In genomic region chr9:127976943-127977871, GRCh38 we compare ENCODE assay signal across 7 cellular contexts. TPM values are rescaled to one million over a fixed set of nuclear protein-coding genes. Genes with fewer than 3 reads are reported as not detected.
DNase-seq lines count a peak whose midpoint lies in the region; ATAC-seq, FAIRE-seq and TF ChIP-seq lines count a peak whose summit lies in the region.

No MANE protein-coding gene starts in this region.

- no peak overlapping the region for H3K9ac ChIP-seq in fibroblast of lung (ENCODE audit: insufficient read depth, low read length)

- peak overlapping the region; percentile 99 for H3K27ac Mint-ChIP-seq in T-helper 17 cell

- H2AFZ ChIP-seq in fibroblast of lung (ENCODE audit: low read length), result no peak overlapping the region

- H3K4me2 ChIP-seq in fibroblast of lung (ENCODE audit: extremely low read depth, insufficient read depth, low read length), result peak overlapping the region; percentile 87

- no peak for ATAC-seq in T-helper 17 cell
- no peak for ATAC-seq in HG03442 (IDR thresholded peaks at IDR 0.05; ENCODE audit: unreplicated experiment)
- ATAC-seq in HG03139 (IDR thresholded peaks at IDR 0.05; ENCODE audit: unreplicated experiment), result no peak
- no peak for ATAC-seq in GM21529 (IDR thresholded peaks at IDR 0.05; ENCODE audit: unreplicated experiment)

- peaks cover 66% of the 10 kb centered on the region for H3K79me2 ChIP-seq in fibroblast of lung (ENCODE audit: control insufficient read depth, insufficient read depth, low read length)

- peaks cover 24% of the 10 kb centered on the region for H3K4me1 ChIP-seq in fibroblast of lung (ENCODE audit: control insufficient read depth, extremely low read depth, insufficient read depth, low read length)
- peaks cover 11 to 15% of the 10 kb centered on the region in 2 donors for H3K4me1 ChIP-seq in small intestine (ENCODE audit: control insufficient read depth in 2 of 2, insufficient read depth in 1 of 2, low read depth in 1 of 2, low read length in 1 of 2)

- no peaks in the 10 kb centered on the region for H3K27me3 ChIP-seq in H7 (ENCODE audit: control insufficient read depth, insufficient read depth, low read length)
- H3K27me3 ChIP-seq in fibroblast of lung (ENCODE audit: control insufficient read depth, insufficient read depth, low read length), result no peaks in the 10 kb centered on the region
- H3K27me3 ChIP-seq in small intestine (ENCODE audit: control insufficient read depth in 2 of 2, insufficient read depth in 2 of 2, low read length in 2 of 2), result no peaks in the 10 kb centered on the region

- 7 to 41% (median 20%) methylated on average over 9 of the region's 9 CpGs for WGBS in small intestine, 3 donors

- no peak for TF ChIP-seq CTCF in fibroblast of lung (conservative IDR thresholded peaks at IDR 0.05 in 1 of 2, IDR thresholded peaks at IDR 0.05 in 1 of 2; ENCODE audit: low read depth in 1 of 2, low read length in 2 of 2)

- no peaks in the 10 kb centered on the region for H3K9me3 ChIP-seq in T-helper 17 cell (ENCODE audit: control insufficient read depth, low read length, poor library complexity, severe bottlenecking)
- no peaks in the 10 kb centered on the region for H3K9me3 ChIP-seq in fibroblast of lung (ENCODE audit: control insufficient read depth, insufficient read depth, low read depth, low read length)
- H3K9me3 ChIP-seq in small intestine (ENCODE audit: control insufficient read depth, low read depth), result no peaks in the 10 kb centered on the region

- DNase-seq in H7 (no peak), T-helper 17 cell (no peak), fibroblast of lung (ENCODE audit: low read depth in 2 of 2) (no peak), small intestine (no peak)

- peak overlapping the region; percentile 19 for H3K4me3 ChIP-seq in H7 (ENCODE audit: insufficient read depth, low read depth, low read length)
- H3K4me3 ChIP-seq in fibroblast of lung (replicated peaks in 1 of 4; ENCODE audit: control extremely low read depth in 1 of 4, insufficient read depth in 1 of 4, low read depth in 3 of 4, low read length in 4 of 4), result peak overlapping the region in 3 of 4 experiments; percentile 44 to 91 (median 66)
- H3K4me3 ChIP-seq in small intestine (ENCODE audit: low read depth in 1 of 2, low read length in 2 of 2), result peak overlapping the region; percentile 46 to 83

- H3K4me1 Mint-ChIP-seq in T-helper 17 cell, result peaks cover 52% of the 10 kb centered on the region

- H3K36me3 Mint-ChIP-seq in T-helper 17 cell (ENCODE audit: low read depth), result peaks cover 5% of the 10 kb centered on the region

- no peak for FAIRE-seq in small intestine (lab: Jason Lieb, UNC)

- H3K27me3 Mint-ChIP-seq in T-helper 17 cell, result no peaks in the 10 kb centered on the region

- H3K27ac ChIP-seq in fibroblast of lung (ENCODE audit: insufficient read depth, low read length) (no peak overlapping the region), small intestine (ENCODE audit: low read depth in 1 of 2, low read length in 1 of 2) (peak overlapping the region; percentile 94 to 98)

- H4K20me1 ChIP-seq in fibroblast of lung (ENCODE audit: control insufficient read depth, extremely low read depth, insufficient read depth, low read length), result no peaks in the 10 kb centered on the region

- H3K36me3 ChIP-seq in H7 (replicated peaks; ENCODE audit: control insufficient read depth, insufficient read depth, low read length), result peaks cover 2% of the 10 kb centered on the region
- H3K36me3 ChIP-seq in fibroblast of lung (ENCODE audit: control insufficient read depth, insufficient read depth, low read length), result no peaks in the 10 kb centered on the region
- H3K36me3 ChIP-seq in small intestine (ENCODE audit: control insufficient read depth in 2 of 2, insufficient read depth in 2 of 2, low read length in 2 of 2), result no peaks in the 10 kb centered on the region

- peak overlapping the region; percentile 97 for H3K4me3 Mint-ChIP-seq in T-helper 17 cell

RNA-seq across cellular contexts. Expression of gene EEIG1, which starts 3.6 kb away (rescaled TPM):
- 16.9 and 27.1 TPM in 2 replicates for total RNA-seq in H7 (2014; rRNA removed; shearing (Covaris generic))
- 100 to 1,000 TPM; 254 to 268 TPM for total RNA-seq in T-helper 17 cell
- total RNA-seq in fibroblast of lung, result 7.2 and 13.2 TPM in 2 replicates
- 12.8 and 21.4 TPM in 2 replicates for polyA plus RNA-seq in fibroblast of lung
- 18.2 and 20.9 TPM in 2 replicates for polyA plus RNA-seq in fibroblast of lung (2012)
- 14.9 and 16.2 TPM in 2 replicates for polyA minus RNA-seq in fibroblast of lung (ENCODE audit: low replicate concordance)
- 100 to 1,000 TPM in 1 of 3 donors, 10 to 100 TPM in 2; 43.9 to 123 (median 69.4) TPM for polyA plus RNA-seq in small intestine

RNA-seq across cellular contexts. Expression of gene DPM2, which starts 39.6 kb away (rescaled TPM):
- 38.3 and 45.6 TPM in 2 replicates for total RNA-seq in H7 (2014; rRNA removed; shearing (Covaris generic))
- 10 to 100 TPM; 23.3 to 26.2 TPM for total RNA-seq in T-helper 17 cell
- total RNA-seq in fibroblast of lung, result 8.5 and 11.7 TPM in 2 replicates
- 24.1 and 36.2 TPM in 2 replicates for polyA plus RNA-seq in fibroblast of lung
- polyA plus RNA-seq in fibroblast of lung (2012), result 33.2 and 44.8 TPM in 2 replicates
- 67.0 and 102 TPM in 2 replicates for polyA minus RNA-seq in fibroblast of lung (ENCODE audit: low replicate concordance)
- 10 to 100 TPM; 23.2 to 46.0 (median 37.8) TPM for polyA plus RNA-seq in small intestine

RNA-seq across cellular contexts. Expression of gene PIP5KL1, which starts 46.6 kb away (rescaled TPM):
- 0.94 and 3.4 TPM in 2 replicates for total RNA-seq in H7 (2014; rRNA removed; shearing (Covaris generic))
- total RNA-seq in T-helper 17 cell (1 to 10 TPM; 2.1 to 2.3 TPM), fibroblast of lung (0.77 and 2.5 TPM in 2 replicates)
- polyA plus RNA-seq in fibroblast of lung (0.84 and 1.9 TPM in 2 replicates), small intestine (under 1 TPM in 2 of 3 donors, not detected in 1; 0.60 to 0.81 TPM)
- 2.0 and 3.6 TPM in 2 replicates for polyA plus RNA-seq in fibroblast of lung (2012)
- 2.9 TPM in 1 of 2 replicates, not detected in the other for polyA minus RNA-seq in fibroblast of lung (ENCODE audit: low replicate concordance)
